Comparison of ENCODE assay signal across 17 cellular contexts in the genomic region with DNA sequence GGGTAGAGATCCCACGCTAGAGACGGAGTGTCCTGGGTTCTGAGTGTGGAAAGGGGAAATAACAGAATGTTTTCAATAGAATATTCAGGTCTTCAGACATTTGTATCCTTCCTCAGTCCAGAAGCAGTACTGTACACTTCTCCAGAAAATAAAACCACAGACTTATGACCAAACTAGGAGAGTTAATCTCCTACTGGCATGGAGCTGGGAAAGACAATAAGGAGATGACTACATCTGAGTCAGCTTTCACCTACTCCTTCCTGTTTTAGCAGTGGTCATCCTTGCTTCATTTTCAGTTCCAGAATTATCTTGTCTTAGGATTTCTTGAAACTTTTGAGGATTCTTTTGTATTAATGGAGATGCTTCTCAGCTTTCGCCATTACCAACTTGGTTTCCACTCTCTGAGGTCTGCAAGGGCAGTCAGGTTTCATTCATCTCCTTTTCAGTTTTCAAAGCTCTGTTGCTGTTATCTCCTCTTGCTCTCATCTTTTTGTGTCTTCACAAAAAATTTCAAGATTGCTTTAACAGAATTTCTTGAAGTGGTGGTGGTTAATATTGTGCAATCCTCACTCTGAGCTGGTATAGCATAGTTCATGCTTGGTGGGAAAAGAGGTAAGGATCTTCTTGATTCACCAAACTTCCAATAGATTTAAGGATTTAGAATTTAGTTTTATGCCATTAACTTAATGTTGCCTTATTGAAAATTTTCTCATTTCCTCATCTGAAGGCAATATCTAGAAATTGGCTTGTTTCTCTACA. TPM values are rescaled to one million over a fixed set of nuclear protein-coding genes. Genes with fewer than 3 reads are reported as not detected.
DNase-seq lines count a peak whose midpoint lies in the region; ATAC-seq and TF ChIP-seq lines count a peak whose summit lies in the region.
"Had no signal": no experiment of that assay in that cellular context is flagged by ENCODE, and none has a peak within 500 bp of the region (broad histone marks: within the 10 kb centered on the region; RNA-seq: fewer than 3 reads in every experiment).

No MANE protein-coding gene starts in this region.

- DNase-seq in HFFc6 (peak; percentile 70), PC-3 (peak; percentile 75), epithelial cell of prostate (ENCODE audit: low read depth, low spot score) (peak; percentile 49), putamen (ENCODE audit: low spot score) (no peak)
- DNase-seq in activated T-cell treated with anti-CD3 and anti-CD28 coated beads, Interleukin-2, amount 50 U/mL, for 72 hours, result no peak
- DNase-seq in activated T-helper 1 cell treated with anti-CD3 and anti-CD28 coated beads, Interleukin-12 subunit alpha, Interleukin-12 subunit beta, Interleukin-2, Interleukin-4 antibody, amounts not matched to agents 30 ng/mL and 10 ng/mL and 1 ng/mL, durations not matched to agents 14 hours and 24 hours and 36 hours (ENCODE audit: low spot score), result no peak
- DNase-seq: activated CD4-positive, alpha-beta T cell treated with anti-CD3 and anti-CD28 coated beads for 4 hours; activated T-cell treated with anti-CD3 and anti-CD28 coated beads, Interleukin-2, amount 50 U/mL, for 1 hour; amniotic stem cell; dorsolateral prefrontal cortex; NCI-H1105 treated with DMSO at 0.1 percent for 48 hours; NCI-H345; substantia nigra; T-helper 17 cell had no signal

- H2AFZ ChIP-seq in PC-3 (ENCODE audit: low read length), result peak overlapping the region; percentile 31; the same call in 1 of the 2 replicates
- H2AFZ ChIP-seq: parathyroid adenoma had no signal

- CTCF ChIA-PET in PC-3 (lab: Charles Lee), result interaction anchor here (0.7 kb wide), 1 partner anchor 209 kb away, joined by 4 read pairs; no protein-coding TSS in a partner anchor

- peak overlapping the region; percentile 35; the same call in 1 of the 2 replicates for H3K4me2 ChIP-seq in PC-3 (ENCODE audit: low read length)
- H3K4me2 ChIP-seq in skeletal muscle satellite cell (ENCODE audit: low read length), result peak overlapping the region; percentile 36

- peaks cover 12% of the 10 kb centered on the region for H3K4me1 Mint-ChIP-seq in HFFc6 (ENCODE audit: low read depth)
- no peaks in the 10 kb centered on the region for H3K4me1 Mint-ChIP-seq in activated T-cell treated with anti-CD3 and anti-CD28 coated beads, Interleukin-2, amount 50 U/mL, for 72 hours (ENCODE audit: low read depth)
- no peaks in the 10 kb centered on the region for H3K4me1 Mint-ChIP-seq in activated T-helper 1 cell treated with anti-CD3 and anti-CD28 coated beads, Interleukin-12 subunit alpha, Interleukin-12 subunit beta, Interleukin-2, Interleukin-4 antibody, amounts not matched to agents 30 ng/mL and 10 ng/mL and 1 ng/mL, durations not matched to agents 14 hours and 24 hours and 36 hours (ENCODE audit: low read depth)
- H3K4me1 Mint-ChIP-seq: T-helper 17 cell had no signal

- no peak overlapping the region; the same call in 1 of the 2 replicates for H3K4me3 Mint-ChIP-seq in HFFc6
- no peak overlapping the region for H3K4me3 Mint-ChIP-seq in activated T-cell treated with anti-CD3 and anti-CD28 coated beads, Interleukin-2, amount 50 U/mL, for 72 hours
- no peak overlapping the region for H3K4me3 Mint-ChIP-seq in activated T-helper 1 cell treated with anti-CD3 and anti-CD28 coated beads, Interleukin-12 subunit alpha, Interleukin-12 subunit beta, Interleukin-2, Interleukin-4 antibody, amounts not matched to agents 30 ng/mL and 10 ng/mL and 1 ng/mL, durations not matched to agents 14 hours and 24 hours and 36 hours
- H3K4me3 Mint-ChIP-seq: T-helper 17 cell had no signal

- no peaks in the 10 kb centered on the region for H3K79me2 ChIP-seq in PC-3 (ENCODE audit: low read length)
- H3K79me2 ChIP-seq: parathyroid adenoma had no signal

- H3K9me2 ChIP-seq in PC-3 (replicated peaks; ENCODE audit: low read length), result no peaks in the 10 kb centered on the region

- H3F3A ChIP-seq in PC-3 (ENCODE audit: low read length, unreplicated experiment), result no peaks in the 10 kb centered on the region

- H3K9me3 ChIP-seq in PC-3 (ENCODE audit: low read length) (no peaks in the 10 kb centered on the region), skeletal muscle satellite cell (replicated peaks; ENCODE audit: low read length) (no peaks in the 10 kb centered on the region)

- intact Hi-C loops in PC-3 (cut with micrococcal nuclease), result no loop called here
- intact Hi-C loops in activated T-helper 1 cell treated with anti-CD3 and anti-CD28 coated beads, Interleukin-12 subunit alpha, Interleukin-12 subunit beta, Interleukin-2, Interleukin-4 antibody, amounts not matched to agents 30 ng/mL and 10 ng/mL and 1 ng/mL, durations not matched to agents 14 hours and 24 hours and 36 hours (cut with micrococcal nuclease), result no loop called here

- H3K27me3 ChIP-seq in PC-3 (ENCODE audit: low read length), result no peaks in the 10 kb centered on the region
- no peaks in the 10 kb centered on the region for H3K27me3 ChIP-seq in skeletal muscle satellite cell (ENCODE audit: control insufficient read depth, insufficient read depth, low read length)
- H3K27me3 ChIP-seq: dorsolateral prefrontal cortex had no signal

- no peaks in the 10 kb centered on the region for H3K36me3 ChIP-seq in PC-3 (ENCODE audit: low read depth, low read length)
- H3K36me3 ChIP-seq in skeletal muscle satellite cell (ENCODE audit: insufficient read depth, low read length), result no peaks in the 10 kb centered on the region

- H3K36me3 Mint-ChIP-seq in HFFc6 (ENCODE audit: low read depth), result no peaks in the 10 kb centered on the region
- no peaks in the 10 kb centered on the region for H3K36me3 Mint-ChIP-seq in activated T-cell treated with anti-CD3 and anti-CD28 coated beads, Interleukin-2, amount 50 U/mL, for 72 hours (ENCODE audit: insufficient read depth in 2 of 2)
- H3K36me3 Mint-ChIP-seq in activated T-helper 1 cell treated with anti-CD3 and anti-CD28 coated beads, Interleukin-12 subunit alpha, Interleukin-12 subunit beta, Interleukin-2, Interleukin-4 antibody, amounts not matched to agents 30 ng/mL and 10 ng/mL and 1 ng/mL, durations not matched to agents 14 hours and 24 hours and 36 hours (ENCODE audit: low read depth), result no peaks in the 10 kb centered on the region

- H3K27ac ChIP-seq in PC-3 (ENCODE audit: low read length), result peak overlapping the region; percentile 38
- peak overlapping the region; percentile 26 for H3K27ac ChIP-seq in epithelial cell of prostate
- H3K27ac ChIP-seq: dorsolateral prefrontal cortex, parathyroid adenoma had no signal

- no peaks in the 10 kb centered on the region for H4K20me1 ChIP-seq in PC-3 (ENCODE audit: low read length)

- no TSS peak for BruUV-seq in PC-3 (replicated peaks; lab: Mats Ljungman, UMichigan)

- ATAC-seq in PC-3 (peak; percentile 92), HG03097 (IDR thresholded peaks at IDR 0.05; ENCODE audit: low FRiP score, unreplicated experiment) (no peak)
- ATAC-seq in activated T-cell treated with anti-CD3 and anti-CD28 coated beads, Interleukin-2, amount 50 U/mL, for 72 hours (replicated peaks in 1 of 2), result no peak
- ATAC-seq: T-helper 17 cell had no signal

- peaks cover 2% of the 10 kb centered on the region; the same call in 1 of the 2 replicates for H3K27me3 Mint-ChIP-seq in HFFc6 (ENCODE audit: insufficient read depth)
- no peaks in the 10 kb centered on the region for H3K27me3 Mint-ChIP-seq in activated T-cell treated with anti-CD3 and anti-CD28 coated beads, Interleukin-2, amount 50 U/mL, for 72 hours (ENCODE audit: low read depth)
- H3K27me3 Mint-ChIP-seq in activated T-helper 1 cell treated with anti-CD3 and anti-CD28 coated beads, Interleukin-12 subunit alpha, Interleukin-12 subunit beta, Interleukin-2, Interleukin-4 antibody, amounts not matched to agents 30 ng/mL and 10 ng/mL and 1 ng/mL, durations not matched to agents 14 hours and 24 hours and 36 hours (ENCODE audit: insufficient read depth), result peaks cover 7% of the 10 kb centered on the region
- H3K27me3 Mint-ChIP-seq: T-helper 17 cell had no signal

- no peak overlapping the region for H3K4me3 ChIP-seq in PC-3 (ENCODE audit: low read length)
- no peak overlapping the region for H3K4me3 ChIP-seq in skeletal muscle satellite cell (ENCODE audit: low read length)
- H3K4me3 ChIP-seq: dorsolateral prefrontal cortex had no signal

- POLR2A ChIA-PET in PC-3 (lab: Charles Lee; ENCODE audit: unreplicated experiment), result no interaction called here

- H3K27ac Mint-ChIP-seq in HFFc6, result peak overlapping the region; percentile 64
- no peak overlapping the region for H3K27ac Mint-ChIP-seq in activated T-cell treated with anti-CD3 and anti-CD28 coated beads, Interleukin-2, amount 50 U/mL, for 72 hours
- no peak overlapping the region for H3K27ac Mint-ChIP-seq in activated T-helper 1 cell treated with anti-CD3 and anti-CD28 coated beads, Interleukin-12 subunit alpha, Interleukin-12 subunit beta, Interleukin-2, Interleukin-4 antibody, amounts not matched to agents 30 ng/mL and 10 ng/mL and 1 ng/mL, durations not matched to agents 14 hours and 24 hours and 36 hours
- H3K27ac Mint-ChIP-seq: T-helper 17 cell had no signal

- H3K4me1 ChIP-seq in PC-3 (ENCODE audit: insufficient read depth, low read length) (peaks cover 11% of the 10 kb centered on the region), skeletal muscle satellite cell (ENCODE audit: control insufficient read depth, insufficient read depth, low read length) (peaks cover 13% of the 10 kb centered on the region)
- H3K4me1 ChIP-seq: parathyroid adenoma had no signal

- H3K9ac ChIP-seq in PC-3 (ENCODE audit: low read length), result no peak overlapping the region
- no peak overlapping the region for H3K9ac ChIP-seq in skeletal muscle satellite cell (ENCODE audit: low read depth, low read length)
- H3K9ac ChIP-seq: parathyroid adenoma had no signal

- H3K9me3 Mint-ChIP-seq in HFFc6, result no peaks in the 10 kb centered on the region
- H3K9me3 Mint-ChIP-seq in activated T-cell treated with anti-CD3 and anti-CD28 coated beads, Interleukin-2, amount 50 U/mL, for 72 hours, result no peaks in the 10 kb centered on the region
- H3K9me3 Mint-ChIP-seq in activated T-helper 1 cell treated with anti-CD3 and anti-CD28 coated beads, Interleukin-12 subunit alpha, Interleukin-12 subunit beta, Interleukin-2, Interleukin-4 antibody, amounts not matched to agents 30 ng/mL and 10 ng/mL and 1 ng/mL, durations not matched to agents 14 hours and 24 hours and 36 hours, result no peaks in the 10 kb centered on the region

- TF ChIP-seq CTCF in HFFc6 (IDR thresholded peaks at IDR 0.05) (no peak), PC-3 (conservative IDR thresholded peaks at IDR 0.05; ENCODE audit: low read depth, low read length) (no peak)

RNA-seq across cellular contexts. Expression of gene NR4A2, which starts 23.7 kb away (rescaled TPM):
- total RNA-seq in HFFc6 (2021; fragmentation: NEBNext Ultra II Directional; extraction: Animal tissue kit (Norgen Biotek cat#: 25700)), result 1 to 10 TPM; 1.8 to 7.5 (median 5.8) TPM
- total RNA-seq in PC-3 (2014; rRNA removed), result 12.0 and 13.8 TPM in 2 replicates
- total RNA-seq in skeletal muscle satellite cell (2012; rRNA removed), result 0.22 and 0.25 TPM in 2 replicates
- 10 to 100 TPM; 27.5 to 36.1 TPM for total RNA-seq in activated T-cell treated with anti-CD3 and anti-CD28 coated beads, Interleukin-2, amount 50 U/mL, for 72 hours
- total RNA-seq in activated T-helper 1 cell treated with anti-CD3 and anti-CD28 coated beads, Interleukin-12 subunit alpha, Interleukin-12 subunit beta, Interleukin-2, Interleukin-4 antibody, amounts not matched to agents 30 ng/mL and 10 ng/mL and 1 ng/mL, durations not matched to agents 14 hours and 24 hours and 36 hours, result 20.5 and 21.9 TPM in 2 replicates

Comparison
In these comparisons a context has a peak if more than half of its experiments do, and no peak if none do; other contexts are left out.
1. DNase-seq: peak in HFFc6 (single experiment), PC-3 (single experiment) and epithelial cell of prostate (single experiment); none in putamen (single experiment), activated T-cell treated with anti-CD3 and anti-CD28 coated beads, Interleukin-2, amount 50 U/mL, for 72 hours (0 of 2) and activated T-helper 1 cell treated with anti-CD3 and anti-CD28 coated beads, Interleukin-12 subunit alpha, Interleukin-12 subunit beta, Interleukin-2, Interleukin-4 antibody, amounts not matched to agents 30 ng/mL and 10 ng/mL and 1 ng/mL, durations not matched to agents 14 hours and 24 hours and 36 hours (single experiment).